Comparison of ENCODE assay signal across 9 cellular contexts in genomic region chr17:50129303-50129945, GRCh38. TPM values are rescaled to one million over a fixed set of nuclear protein-coding genes. Genes with fewer than 3 reads are reported as not detected.
DNase-seq lines count a peak whose midpoint lies in the region; ATAC-seq and TF ChIP-seq lines count a peak whose summit lies in the region.
"Had no signal": no experiment of that assay in that cellular context is flagged by ENCODE, and none has a peak within 500 bp of the region (broad histone marks: within the 10 kb centered on the region; RNA-seq: fewer than 3 reads in every experiment).

No MANE protein-coding gene starts in this region.

- peak overlapping the region; percentile 58 for H3K27ac Mint-ChIP-seq in CD4-positive, alpha-beta T cell
- H3K27ac Mint-ChIP-seq in activated CD8-positive, alpha-beta memory T cell treated with anti-CD3 and anti-CD28 coated beads, Interleukin-2, amount 10 ng/mL, durations not matched to agents 7 days and 5 days = no peak overlapping the region

- intact Hi-C loops in CD4-positive, alpha-beta T cell (cut with DNase I, micrococcal nuclease) = no loop called here

- peaks cover 31% of the 10 kb centered on the region for H3K4me1 ChIP-seq in HUES64 (ENCODE audit: insufficient read depth, low read length)
- peaks cover 4% of the 10 kb centered on the region for H3K4me1 ChIP-seq in foreskin keratinocyte

- H3K9me3 Mint-ChIP-seq in CD4-positive, alpha-beta T cell = no peaks in the 10 kb centered on the region
- H3K9me3 Mint-ChIP-seq in activated CD8-positive, alpha-beta memory T cell treated with anti-CD3 and anti-CD28 coated beads, Interleukin-2, amount 10 ng/mL, durations not matched to agents 7 days and 5 days (ENCODE audit: low read depth) = no peaks in the 10 kb centered on the region

- peak in 7 of 10 experiments; percentile 42 to 66 (median 52) for DNase-seq in CD4-positive, alpha-beta T cell
- peak; percentile 61 for DNase-seq in activated CD8-positive, alpha-beta memory T cell treated with anti-CD3 and anti-CD28 coated beads, Interleukin-2, amount 10 ng/mL, durations not matched to agents 7 days and 5 days
- DNase-seq in foreskin keratinocyte (no peak), retinal pigment epithelial cell (ENCODE audit: low read depth) (no peak), SW 1271 (lab: John Stamatoyannopoulos, UW) (no peak)

- POLR2A ChIA-PET in CD4-positive, alpha-beta T cell (lab: Charles Lee) = interaction anchor here (1.7 kb wide), 1 partner anchor 12 kb away, joined by 6 read pairs; no protein-coding TSS in a partner anchor

- no peaks in the 10 kb centered on the region for H3K36me3 ChIP-seq in HUES64 (ENCODE audit: insufficient read depth, low read length)

- CTCF ChIA-PET in CD4-positive, alpha-beta T cell (lab: Charles Lee) = interaction anchor here (0.7 to 3.1 kb wide), 3 partner anchors 11 to 35 kb away, joined by 3 to 10 read pairs (median 3); no protein-coding TSS in a partner anchor
- CTCF ChIA-PET in activated CD8-positive, alpha-beta memory T cell treated with anti-CD3 and anti-CD28 coated beads, Interleukin-2, amount 10 ng/mL, durations not matched to agents 7 days and 5 days (lab: Charles Lee) = interaction anchor here (1.3 to 3.3 kb wide), 6 partner anchors 7 to 35 kb away, joined by 3 to 18 read pairs (median 7); no protein-coding TSS in a partner anchor

- H3K9ac ChIP-seq in HUES64 (ENCODE audit: low read depth, low read length) = no peak overlapping the region

- no peaks in the 10 kb centered on the region for H3K9me3 ChIP-seq in CD4-positive, alpha-beta T cell (ENCODE audit: control insufficient read depth, low read length)
- no peaks in the 10 kb centered on the region for H3K9me3 ChIP-seq in HUES64 (ENCODE audit: insufficient read depth, low read depth, low read length)

- under 1% methylated on average over 50 of the region's 54 CpGs for WGBS in HUES64

- H3K4me1 Mint-ChIP-seq in CD4-positive, alpha-beta T cell (ENCODE audit: low read depth) = peaks cover 33% of the 10 kb centered on the region
- peaks cover 32% of the 10 kb centered on the region for H3K4me1 Mint-ChIP-seq in activated CD8-positive, alpha-beta memory T cell treated with anti-CD3 and anti-CD28 coated beads, Interleukin-2, amount 10 ng/mL, durations not matched to agents 7 days and 5 days

- H3K36me3 Mint-ChIP-seq in CD4-positive, alpha-beta T cell (ENCODE audit: low read depth) = peaks cover 21% of the 10 kb centered on the region
- H3K36me3 Mint-ChIP-seq in activated CD8-positive, alpha-beta memory T cell treated with anti-CD3 and anti-CD28 coated beads, Interleukin-2, amount 10 ng/mL, durations not matched to agents 7 days and 5 days = peaks cover 5% of the 10 kb centered on the region

- no peak for TF ChIP-seq CTCF in CD4-positive, alpha-beta T cell (IDR thresholded peaks at IDR 0.05)
- no peak for TF ChIP-seq CTCF in foreskin keratinocyte (conservative IDR thresholded peaks at IDR 0.05)
- no peak for TF ChIP-seq CTCF in retinal pigment epithelial cell (conservative IDR thresholded peaks at IDR 0.05; ENCODE audit: low read depth, low read length)

- H3K4me3 ChIP-seq in HUES64 (ENCODE audit: low read length) (peak overlapping the region; percentile 62), retinal pigment epithelial cell (ENCODE audit: low read length) (peak overlapping the region; percentile 46)

- peaks cover 10% of the 10 kb centered on the region for H3K27me3 ChIP-seq in CD4-positive, alpha-beta T cell (ENCODE audit: control insufficient read depth, insufficient read depth, low read length)
- H3K27me3 ChIP-seq in HUES64 (ENCODE audit: insufficient read depth, low read length) (peaks cover 5% of the 10 kb centered on the region), foreskin keratinocyte (peaks cover 20% of the 10 kb centered on the region)

- peak; percentile 71 for ATAC-seq in CD4-positive, alpha-beta T cell (ENCODE audit: poor library complexity)
- ATAC-seq in activated CD8-positive, alpha-beta memory T cell treated with anti-CD3 and anti-CD28 coated beads, Interleukin-2, amount 10 ng/mL, durations not matched to agents 7 days and 5 days = peak; percentile 63
- ATAC-seq in foreskin keratinocyte (peak; percentile 19), HG02840 (IDR thresholded peaks at IDR 0.05; ENCODE audit: low FRiP score, unreplicated experiment) (no peak), HG02610 (IDR thresholded peaks at IDR 0.05; ENCODE audit: unreplicated experiment) (no peak)

- H3K27ac ChIP-seq in CD4-positive, alpha-beta T cell (ENCODE audit: low read depth, low read length) = no peak overlapping the region
- H3K27ac ChIP-seq in HUES64 (ENCODE audit: low read depth, low read length) (no peak overlapping the region), foreskin keratinocyte (no peak overlapping the region)

- H3K4me3 Mint-ChIP-seq in CD4-positive, alpha-beta T cell = peak overlapping the region; percentile 86
- H3K4me3 Mint-ChIP-seq in activated CD8-positive, alpha-beta memory T cell treated with anti-CD3 and anti-CD28 coated beads, Interleukin-2, amount 10 ng/mL, durations not matched to agents 7 days and 5 days = peak overlapping the region; percentile 58

- peaks cover 27% of the 10 kb centered on the region for H3K27me3 Mint-ChIP-seq in CD4-positive, alpha-beta T cell
- peaks cover 32% of the 10 kb centered on the region for H3K27me3 Mint-ChIP-seq in activated CD8-positive, alpha-beta memory T cell treated with anti-CD3 and anti-CD28 coated beads, Interleukin-2, amount 10 ng/mL, durations not matched to agents 7 days and 5 days

RNA-seq across cellular contexts. Expression of gene SAMD14, which starts 0.5 kb away (rescaled TPM):
- under 1 TPM; 0.33 to 0.53 TPM for total RNA-seq in CD4-positive, alpha-beta T cell
- polyA plus RNA-seq in HUES64 (2013, experiment 1 of 2) = 5.8 TPM
- polyA plus RNA-seq in HUES64 (2013, experiment 2 of 2) = 6.7 TPM
- total RNA-seq in activated CD8-positive, alpha-beta memory T cell treated with anti-CD3 and anti-CD28 coated beads, Interleukin-2, amount 10 ng/mL, durations not matched to agents 7 days and 5 days = 1 to 10 TPM in 1 of 2 experiments, under 1 TPM in 1; 0.35 to 1.1 TPM
- 0.99 and 2.4 TPM in 2 replicates for total RNA-seq in foreskin keratinocyte
- polyA plus RNA-seq in foreskin keratinocyte = 1.4 and 2.4 TPM in 2 replicates

RNA-seq across cellular contexts. Expression of gene PPP1R9B, which starts 21.1 kb away (rescaled TPM):
- 10 to 100 TPM; 53.4 to 55.7 TPM for total RNA-seq in CD4-positive, alpha-beta T cell
- polyA plus RNA-seq in HUES64 (2013, experiment 1 of 2) = 10.4 TPM
- 12.4 TPM for polyA plus RNA-seq in HUES64 (2013, experiment 2 of 2)
- total RNA-seq in activated CD8-positive, alpha-beta memory T cell treated with anti-CD3 and anti-CD28 coated beads, Interleukin-2, amount 10 ng/mL, durations not matched to agents 7 days and 5 days = 100 to 1,000 TPM; 108 to 121 TPM
- total RNA-seq in foreskin keratinocyte = 32.9 and 36.0 TPM in 2 replicates
- polyA plus RNA-seq in foreskin keratinocyte = 21.2 and 21.5 TPM in 2 replicates

RNA-seq across cellular contexts. Expression of gene PDK2, which starts 34.3 kb away (rescaled TPM):
- total RNA-seq in CD4-positive, alpha-beta T cell = 10 to 100 TPM in 1 of 2 experiments, 1 to 10 TPM in 1; 8.7 to 10.1 TPM
- 12.5 TPM for polyA plus RNA-seq in HUES64 (2013, experiment 1 of 2)
- polyA plus RNA-seq in HUES64 (2013, experiment 2 of 2) = 15.5 TPM
- total RNA-seq in activated CD8-positive, alpha-beta memory T cell treated with anti-CD3 and anti-CD28 coated beads, Interleukin-2, amount 10 ng/mL, durations not matched to agents 7 days and 5 days = 10 to 100 TPM; 13.6 to 20.9 TPM
- total RNA-seq in foreskin keratinocyte = 7.3 and 7.5 TPM in 2 replicates
- 6.9 and 7.5 TPM in 2 replicates for polyA plus RNA-seq in foreskin keratinocyte

RNA-seq across cellular contexts. Expression of gene SGCA, which starts 36.4 kb away (rescaled TPM):
- total RNA-seq in CD4-positive, alpha-beta T cell = not detected
- polyA plus RNA-seq in HUES64 (2013, experiment 1 of 2) = not detected
- 0.89 TPM for polyA plus RNA-seq in HUES64 (2013, experiment 2 of 2)
- total RNA-seq in activated CD8-positive, alpha-beta memory T cell treated with anti-CD3 and anti-CD28 coated beads, Interleukin-2, amount 10 ng/mL, durations not matched to agents 7 days and 5 days = under 1 TPM in 1 of 2 experiments, not detected in 1; 0.23 TPM
- not detected in 2 replicates for total RNA-seq in foreskin keratinocyte
- not detected in 2 replicates for polyA plus RNA-seq in foreskin keratinocyte
- total RNA-seq: mononuclear cell had no signal

Comparison
In these comparisons a context has a peak if more than half of its experiments do, and no peak if none do; other contexts are left out.
1. ATAC-seq: peak in CD4-positive, alpha-beta T cell (single experiment), activated CD8-positive, alpha-beta memory T cell treated with anti-CD3 and anti-CD28 coated beads, Interleukin-2, amount 10 ng/mL, durations not matched to agents 7 days and 5 days (single experiment) and foreskin keratinocyte (single experiment); none in HG02840 (single experiment) and HG02610 (single experiment).
2. DNase-seq: peak in CD4-positive, alpha-beta T cell (7 of 10) and activated CD8-positive, alpha-beta memory T cell treated with anti-CD3 and anti-CD28 coated beads, Interleukin-2, amount 10 ng/mL, durations not matched to agents 7 days and 5 days (single experiment); none in foreskin keratinocyte (0 of 2), retinal pigment epithelial cell (single experiment) and SW 1271 (0 of 2).